26 cellular contexts compared by ENCODE assay signal in genomic region chr2:115083711-115084110, GRCh38.
"Had no signal": no experiment of that assay in that cellular context is flagged by ENCODE, and none has a peak within 500 bp of the region (broad histone marks: within the 10 kb centered on the region; RNA-seq: fewer than 3 reads in every experiment).

No MANE protein-coding gene starts in this region.

- H3K4me1 ChIP-seq: colonic mucosa, esophagus muscularis mucosa, esophagus squamous epithelium, foreskin keratinocyte, gastrocnemius medialis, gastroesophageal sphincter, heart left ventricle, heart right ventricle had no signal

- H3K4me3 ChIP-seq: colonic mucosa, coronary artery, esophagus muscularis mucosa, esophagus squamous epithelium, gastrocnemius medialis, gastroesophageal sphincter, heart left ventricle, heart right ventricle had no signal

- ATAC-seq: effector memory CD8-positive, alpha-beta T cell; esophagus mucosa; foreskin keratinocyte; gastrocnemius medialis; gastroesophageal sphincter; heart left ventricle; heart right ventricle had no signal

- H3K27me3 ChIP-seq: colonic mucosa, dorsolateral prefrontal cortex, esophagus muscularis mucosa, esophagus squamous epithelium, foreskin keratinocyte, gastrocnemius medialis, gastroesophageal sphincter, heart left ventricle had no signal

- H3K27ac ChIP-seq: colonic mucosa, coronary artery, epithelial cell of prostate, esophagus muscularis mucosa, esophagus squamous epithelium, foreskin keratinocyte, gastrocnemius medialis, gastroesophageal sphincter, heart left ventricle, heart right ventricle had no signal

- DNase-seq: colonic mucosa; cortex of kidney; dermis blood vessel endothelial cell; effector CD4-positive, alpha-beta T cell; effector CD8-positive, alpha-beta T cell; effector memory CD4-positive, alpha-beta T cell; effector memory CD8-positive, alpha-beta T cell; erythroblast; esophagus squamous epithelium; foreskin fibroblast; foreskin melanocyte; gastrocnemius medialis; glutamatergic neuron; heart left ventricle; heart right ventricle had no signal

- H3K36me3 ChIP-seq: colonic mucosa, esophagus muscularis mucosa, esophagus squamous epithelium, gastrocnemius medialis, gastroesophageal sphincter, heart left ventricle, heart right ventricle had no signal

- H3K9me3 ChIP-seq: colonic mucosa, esophagus muscularis mucosa, esophagus squamous epithelium, gastrocnemius medialis, gastroesophageal sphincter had no signal

- FAIRE-seq: colon, endometrium, endothelial cell of umbilical vein, frontal cortex had no signal
